ENCODE assay signal across 1 cellular context in genomic region chr19:58157045-58157728, GRCh38.
TF ChIP-seq lines count a peak whose summit lies in the region.

No MANE protein-coding gene starts in this region.

TF ChIP-seq in GM23338, 12 proteins besides CTCF, POLR2A, EP300 and RAD21 (continued from another document):
- TF ChIP-seq REST (IDR thresholded peaks at IDR 0.05; ENCODE audit: unreplicated experiment): no peak
- no peak for TF ChIP-seq POLR2AphosphoS5 (IDR thresholded peaks at IDR 0.05; ENCODE audit: low read depth)
- TF ChIP-seq NANOG (IDR thresholded peaks at IDR 0.05; ENCODE audit: borderline replicate concordance): no peak
- TF ChIP-seq ETS1 (IDR thresholded peaks at IDR 0.05): no peak
- TF ChIP-seq ZNF462 (CRISPR knock-in tag; IDR thresholded peaks at IDR 0.05): no peak
- no peak for TF ChIP-seq CREB1 (CRISPR knock-in tag; IDR thresholded peaks at IDR 0.05; ENCODE audit: low read depth)
- TF ChIP-seq STAT1 (IDR thresholded peaks at IDR 0.05; ENCODE audit: unreplicated experiment): no peak
- TF ChIP-seq EZH2 (IDR thresholded peaks at IDR 0.05; ENCODE audit: low read depth, unreplicated experiment): no peak
- TF ChIP-seq EZH2phosphoT487 (IDR thresholded peaks at IDR 0.05; ENCODE audit: unreplicated experiment): no peak
- TF ChIP-seq JUNB (IDR thresholded peaks at IDR 0.05; ENCODE audit: unreplicated experiment): no peak
- TF ChIP-seq ZNF331 (CRISPR knock-in tag; IDR thresholded peaks at IDR 0.05; ENCODE audit: low read depth): no peak
